8 cellular contexts compared by ENCODE assay signal in genomic region chr3:125055913-125056705, GRCh38. TPM values are rescaled to one million over a fixed set of nuclear protein-coding genes. Genes with fewer than 3 reads are reported as not detected.
A peak's percentile ranks its signal among the peaks of the same experiment; 100 is the strongest.
DNase-seq lines count a peak whose midpoint lies in the region; ATAC-seq and TF ChIP-seq lines count a peak whose summit lies in the region.

A gene with protein sequence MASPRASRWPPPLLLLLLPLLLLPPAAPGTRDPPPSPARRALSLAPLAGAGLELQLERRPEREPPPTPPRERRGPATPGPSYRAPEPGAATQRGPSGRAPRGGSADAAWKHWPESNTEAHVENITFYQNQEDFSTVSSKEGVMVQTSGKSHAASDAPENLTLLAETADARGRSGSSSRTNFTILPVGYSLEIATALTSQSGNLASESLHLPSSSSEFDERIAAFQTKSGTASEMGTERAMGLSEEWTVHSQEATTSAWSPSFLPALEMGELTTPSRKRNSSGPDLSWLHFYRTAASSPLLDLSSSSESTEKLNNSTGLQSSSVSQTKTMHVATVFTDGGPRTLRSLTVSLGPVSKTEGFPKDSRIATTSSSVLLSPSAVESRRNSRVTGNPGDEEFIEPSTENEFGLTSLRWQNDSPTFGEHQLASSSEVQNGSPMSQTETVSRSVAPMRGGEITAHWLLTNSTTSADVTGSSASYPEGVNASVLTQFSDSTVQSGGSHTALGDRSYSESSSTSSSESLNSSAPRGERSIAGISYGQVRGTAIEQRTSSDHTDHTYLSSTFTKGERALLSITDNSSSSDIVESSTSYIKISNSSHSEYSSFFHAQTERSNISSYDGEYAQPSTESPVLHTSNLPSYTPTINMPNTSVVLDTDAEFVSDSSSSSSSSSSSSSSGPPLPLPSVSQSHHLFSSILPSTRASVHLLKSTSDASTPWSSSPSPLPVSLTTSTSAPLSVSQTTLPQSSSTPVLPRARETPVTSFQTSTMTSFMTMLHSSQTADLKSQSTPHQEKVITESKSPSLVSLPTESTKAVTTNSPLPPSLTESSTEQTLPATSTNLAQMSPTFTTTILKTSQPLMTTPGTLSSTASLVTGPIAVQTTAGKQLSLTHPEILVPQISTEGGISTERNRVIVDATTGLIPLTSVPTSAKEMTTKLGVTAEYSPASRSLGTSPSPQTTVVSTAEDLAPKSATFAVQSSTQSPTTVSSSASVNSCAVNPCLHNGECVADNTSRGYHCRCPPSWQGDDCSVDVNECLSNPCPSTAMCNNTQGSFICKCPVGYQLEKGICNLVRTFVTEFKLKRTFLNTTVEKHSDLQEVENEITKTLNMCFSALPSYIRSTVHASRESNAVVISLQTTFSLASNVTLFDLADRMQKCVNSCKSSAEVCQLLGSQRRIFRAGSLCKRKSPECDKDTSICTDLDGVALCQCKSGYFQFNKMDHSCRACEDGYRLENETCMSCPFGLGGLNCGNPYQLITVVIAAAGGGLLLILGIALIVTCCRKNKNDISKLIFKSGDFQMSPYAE (N-terminal part only) (minus strand): TSS chr3:125055997. CDS start chr3:125055890, 107 bp downstream.

- H3K27ac Mint-ChIP-seq in activated CD4-positive, alpha-beta T cell treated with anti-CD3 and anti-CD28 coated beads for 36 hours: peak within 1 kb of the TSS; percentile 90
- peak within 1 kb of the TSS; percentile 96 for H3K27ac Mint-ChIP-seq in chondrocyte (ENCODE audit: unreplicated experiment)

- intact Hi-C loops in activated CD4-positive, alpha-beta T cell treated with anti-CD3 and anti-CD28 coated beads for 36 hours (cut with DNase I, micrococcal nuclease): loop anchor here (1.0 to 10.0 kb wide), 6 partner anchors 66 to 1851 kb away; partner anchors contain the start of genes HACD2 (in 1 of the 2), OSBPL11 (in 1 of the 2), SEC22A (in 1 of the 2) and SLC41A3 (in 1 of the 2)

- TF ChIP-seq CTCF in chondrocyte (IDR thresholded peaks at IDR 0.05): no peak

- peak within 1 kb of the TSS; percentile 67 for H3K27ac ChIP-seq in layer of hippocampus (ENCODE audit: low read depth, low read length)

- peaks cover 26% of the 10 kb centered on the region for H3K4me1 ChIP-seq in HAP-1

- POLR2A ChIA-PET in activated CD4-positive, alpha-beta T cell treated with anti-CD3 and anti-CD28 coated beads for 36 hours (lab: Charles Lee): no interaction called here

- peak; percentile 58 for ATAC-seq in activated CD4-positive, alpha-beta T cell treated with anti-CD3 and anti-CD28 coated beads for 36 hours
- no peak for ATAC-seq in GM18519 (IDR thresholded peaks at IDR 0.05; ENCODE audit: low FRiP score, unreplicated experiment)

- in situ Hi-C loops in HAP-1 (cut with MboI; ENCODE audit: low sequenced_read_pairs): no loop called here

- H3K27me3 ChIP-seq in HAP-1 (ENCODE audit: low read depth) (no peaks in the 10 kb centered on the region), layer of hippocampus (ENCODE audit: control insufficient read depth, insufficient read depth, low read length) (no peaks in the 10 kb centered on the region)

- peaks cover 11% of the 10 kb centered on the region for H3K27me3 Mint-ChIP-seq in activated CD4-positive, alpha-beta T cell treated with anti-CD3 and anti-CD28 coated beads for 36 hours
- no peaks in the 10 kb centered on the region for H3K27me3 Mint-ChIP-seq in chondrocyte (ENCODE audit: low read depth)

- DNase-seq in GM04504 (ENCODE audit: low read depth) (peak; percentile 91), HAP-1 (ENCODE audit: low spot score in 2 of 2) (peak; percentile 61 to 86), NCI-H1105 (lab: John Stamatoyannopoulos, UW) (peak; percentile 68), chondrocyte (ENCODE audit: low spot score) (no peak)
- DNase-seq in activated CD4-positive, alpha-beta T cell treated with anti-CD3 and anti-CD28 coated beads for 36 hours: peak; percentile 85
- DNase-seq in stimulated activated CD4-positive, alpha-beta T cell treated with anti-CD3 and anti-CD28 coated beads, Interleukin-1b, Interleukin-23, amount 100 ng/mL, for 4 hours (ENCODE audit: low read depth in 2 of 2): peak; percentile 67 to 72

- 0 out of 2 replicates have a peak, but pooled peaks cover 4% of the 10 kb centered on the region for H3K36me3 ChIP-seq in HAP-1 (replicated peaks)

- H3K4me3 ChIP-seq in HAP-1: peak within 1 kb of the TSS; percentile 46

- peaks cover 3% of the 10 kb centered on the region for H3K36me3 Mint-ChIP-seq in activated CD4-positive, alpha-beta T cell treated with anti-CD3 and anti-CD28 coated beads for 36 hours (ENCODE audit: low read depth)
- no peaks in the 10 kb centered on the region for H3K36me3 Mint-ChIP-seq in chondrocyte (ENCODE audit: low read depth)

- CTCF ChIA-PET in activated CD4-positive, alpha-beta T cell treated with anti-CD3 and anti-CD28 coated beads for 36 hours (lab: Charles Lee): interaction anchor here (0.5 to 1.7 kb wide), 3 partner anchors 21 to 55 kb away, joined by 3 to 5 read pairs (median 4); no protein-coding TSS in a partner anchor

- H3K9me3 ChIP-seq in HAP-1: no peaks in the 10 kb centered on the region

- peak within 1 kb of the TSS; percentile 94 for H3K4me3 Mint-ChIP-seq in activated CD4-positive, alpha-beta T cell treated with anti-CD3 and anti-CD28 coated beads for 36 hours
- peak within 1 kb of the TSS; percentile 91 for H3K4me3 Mint-ChIP-seq in chondrocyte (ENCODE audit: unreplicated experiment)

- peaks cover 40% of the 10 kb centered on the region for H3K4me1 Mint-ChIP-seq in activated CD4-positive, alpha-beta T cell treated with anti-CD3 and anti-CD28 coated beads for 36 hours
- peaks cover 59% of the 10 kb centered on the region for H3K4me1 Mint-ChIP-seq in chondrocyte (ENCODE audit: low read depth)

- no peaks in the 10 kb centered on the region for H3K9me3 Mint-ChIP-seq in activated CD4-positive, alpha-beta T cell treated with anti-CD3 and anti-CD28 coated beads for 36 hours (ENCODE audit: low read depth)
- H3K9me3 Mint-ChIP-seq in chondrocyte (ENCODE audit: low read depth): no peaks in the 10 kb centered on the region

RNA-seq across cellular contexts. Expression of the gene that starts here (rescaled TPM):
- 1 to 10 TPM; 5.9 to 6.4 TPM for total RNA-seq in activated CD4-positive, alpha-beta T cell treated with anti-CD3 and anti-CD28 coated beads for 36 hours
- total RNA-seq in chondrocyte: 69.6 to 107 TPM (median 70.4 TPM) in 3 replicates
